Comparison of ENCODE assay signal across 38 cellular contexts in the genomic region with DNA sequence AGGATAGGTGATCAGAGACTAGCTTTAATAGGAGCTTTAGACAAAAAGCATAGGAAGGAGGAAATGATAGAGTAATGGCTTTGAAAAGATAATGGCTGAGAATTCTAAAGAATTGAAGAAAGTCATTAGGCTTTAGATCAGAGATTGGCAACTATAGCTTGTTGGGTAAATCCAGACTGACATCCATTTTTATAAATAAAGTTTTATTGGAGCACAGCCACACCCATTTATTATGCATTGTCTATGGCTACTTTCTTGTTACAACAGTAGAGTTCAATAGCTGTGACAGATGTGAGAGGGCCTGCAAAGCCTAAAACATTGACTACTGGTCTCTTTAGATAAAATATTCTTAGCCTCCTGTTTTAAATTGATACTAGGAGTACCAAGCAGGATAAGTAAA. TPM values are rescaled to one million over a fixed set of nuclear protein-coding genes. Genes with fewer than 3 reads are reported as not detected.
"Had no signal": no experiment of that assay in that cellular context is flagged by ENCODE, and none has a peak within 500 bp of the region (broad histone marks: within the 10 kb centered on the region; RNA-seq: fewer than 3 reads in every experiment).

No MANE protein-coding gene starts in this region.

- H3K27ac Mint-ChIP-seq: activated B cell treated with CpG ODN at 0.5 μM for 24 hours; activated CD4-positive, alpha-beta memory T cell treated with anti-CD3 and anti-CD28 coated beads, Interleukin-2, amount 10 ng/mL, durations not matched to agents 7 days and 5 days; activated CD4-positive, alpha-beta T cell treated with anti-CD3 and anti-CD28 coated beads, Interleukin-2, amount 10 ng/mL, durations not matched to agents 24 days and 14 days; activated CD8-positive, alpha-beta memory T cell treated with anti-CD3 and anti-CD28 coated beads, Interleukin-2, amount 10 ng/mL, durations not matched to agents 7 days and 5 days; activated CD8-positive, alpha-beta T cell treated with anti-CD3 and anti-CD28 coated beads, Interleukin-2, amount 10 ng/mL, durations not matched to agents 7 days and 5 days; activated naive CD4-positive, alpha-beta T cell treated with anti-CD3 and anti-CD28 coated beads, Interleukin-2, amount 10 ng/mL, durations not matched to agents 7 days and 5 days; activated naive CD4-positive, alpha-beta T cell treated with anti-CD3 and anti-CD28 coated beads, Interleukin-2, amount 50 U/mL, for 24 hours; activated naive CD8-positive, alpha-beta T cell; activated naive CD8-positive, alpha-beta T cell treated with anti-CD3 and anti-CD28 coated beads, Interleukin-2, amount 10 ng/mL, durations not matched to agents 7 days and 5 days; activated naive CD8-positive, alpha-beta T cell treated with anti-CD3 and anti-CD28 coated beads, Interleukin-2, amount 50 U/mL, for 24 hours; activated T-cell treated with anti-CD3 and anti-CD28 coated beads, Interleukin-2, amount 50 U/mL, for 24 hours; activated T-helper 2 cell treated with anti-CD3 and anti-CD28 coated beads, Interferon-gamma antibody, Interleukin-2, Interleukin-4, amounts not matched to agents 10 μg/mL and 5 μg/mL and 100 μg/mL, durations not matched to agents 14 hours and 24 hours and 36 hours; brain; T-helper 1 cell treated with Interleukin-12 subunit alpha and Interleukin-12 subunit beta and Interleukin-4 antibody, amounts not matched to agents 30 μg/mL and 1 μg/mL, for 36 hours; T-helper 2 cell treated with Interferon-gamma antibody and Interleukin-4, amounts not matched to agents 5 μg/mL and 100 μg/mL, for 36 hours had no signal

- H3K36me3 ChIP-seq: ascending aorta, cardiac muscle cell had no signal

- ATAC-seq: activated CD8-positive, alpha-beta memory T cell treated with anti-CD3 and anti-CD28 coated beads, Interleukin-2, amount 10 ng/mL, durations not matched to agents 7 days and 5 days; activated CD8-positive, alpha-beta T cell treated with anti-CD3 and anti-CD28 coated beads, Interleukin-2, amount 10 ng/mL, durations not matched to agents 7 days and 5 days; activated naive CD8-positive, alpha-beta T cell treated with anti-CD3 and anti-CD28 coated beads, Interleukin-2, amount 50 U/mL, for 24 hours had no signal

- H3K27ac ChIP-seq: ascending aorta, cardiac muscle cell, VCaP had no signal

- H3K4me1 ChIP-seq: ascending aorta had no signal

- H3K4me3 ChIP-seq: ascending aorta, cardiac muscle cell had no signal

- H3K4me1 Mint-ChIP-seq: brain had no signal

- H3K27me3 Mint-ChIP-seq: activated CD4-positive, alpha-beta T cell treated with anti-CD3 and anti-CD28 coated beads, Interleukin-2, amount 10 ng/mL, durations not matched to agents 24 days and 14 days; activated CD8-positive, alpha-beta memory T cell treated with anti-CD3 and anti-CD28 coated beads, Interleukin-2, amount 10 ng/mL, durations not matched to agents 7 days and 5 days; activated naive CD4-positive, alpha-beta T cell treated with anti-CD3 and anti-CD28 coated beads, Interleukin-2, amount 10 ng/mL, durations not matched to agents 7 days and 5 days; activated naive CD4-positive, alpha-beta T cell treated with anti-CD3 and anti-CD28 coated beads, Interleukin-2, amount 50 U/mL, for 24 hours; activated naive CD8-positive, alpha-beta T cell; activated naive CD8-positive, alpha-beta T cell treated with anti-CD3 and anti-CD28 coated beads, Interleukin-2, amount 50 U/mL, for 24 hours; activated T-cell treated with anti-CD3 and anti-CD28 coated beads, Interleukin-2, amount 50 U/mL, for 24 hours; central memory CD8-positive, alpha-beta T cell had no signal

- H3K9me3 ChIP-seq: ascending aorta had no signal

- H3K36me3 Mint-ChIP-seq: activated naive CD4-positive, alpha-beta T cell treated with anti-CD3 and anti-CD28 coated beads, Interleukin-2, amount 50 U/mL, for 24 hours; brain had no signal

- FAIRE-seq: bronchial epithelial cell, TTC549 had no signal

- H3K27me3 ChIP-seq: ascending aorta, cardiac muscle cell had no signal

- H3K4me3 Mint-ChIP-seq: activated B cell treated with CpG ODN at 0.5 μM for 24 hours; activated CD4-positive, alpha-beta memory T cell treated with anti-CD3 and anti-CD28 coated beads, Interleukin-2, amount 10 ng/mL, durations not matched to agents 7 days and 5 days; activated CD4-positive, alpha-beta T cell treated with anti-CD3 and anti-CD28 coated beads, Interleukin-2, amount 10 ng/mL, durations not matched to agents 24 days and 14 days; activated CD8-positive, alpha-beta memory T cell treated with anti-CD3 and anti-CD28 coated beads, Interleukin-2, amount 10 ng/mL, durations not matched to agents 7 days and 5 days; activated CD8-positive, alpha-beta T cell treated with anti-CD3 and anti-CD28 coated beads, Interleukin-2, amount 10 ng/mL, durations not matched to agents 7 days and 5 days; activated naive CD4-positive, alpha-beta T cell treated with anti-CD3 and anti-CD28 coated beads, Interleukin-2, amount 10 ng/mL, durations not matched to agents 7 days and 5 days; activated naive CD4-positive, alpha-beta T cell treated with anti-CD3 and anti-CD28 coated beads, Interleukin-2, amount 50 U/mL, for 24 hours; activated naive CD8-positive, alpha-beta T cell; activated naive CD8-positive, alpha-beta T cell treated with anti-CD3 and anti-CD28 coated beads, Interleukin-2, amount 10 ng/mL, durations not matched to agents 7 days and 5 days; activated naive CD8-positive, alpha-beta T cell treated with anti-CD3 and anti-CD28 coated beads, Interleukin-2, amount 50 U/mL, for 24 hours; activated T-cell treated with anti-CD3 and anti-CD28 coated beads, Interleukin-2, amount 50 U/mL, for 24 hours; brain; central memory CD8-positive, alpha-beta T cell; T-helper 1 cell treated with Interleukin-12 subunit alpha and Interleukin-12 subunit beta and Interleukin-4 antibody, amounts not matched to agents 30 μg/mL and 1 μg/mL, for 36 hours; T-helper 2 cell treated with Interferon-gamma antibody and Interleukin-4, amounts not matched to agents 5 μg/mL and 100 μg/mL, for 36 hours had no signal

- DNase-seq: activated B cell treated with CpG ODN at 0.5 μM for 24 hours; activated CD4-positive, alpha-beta memory T cell treated with anti-CD3 and anti-CD28 coated beads, Interleukin-2, amount 10 ng/mL, durations not matched to agents 7 days and 5 days; activated CD4-positive, alpha-beta T cell treated with anti-CD3 and anti-CD28 coated beads for 4 hours; activated CD4-positive, alpha-beta T cell treated with anti-CD3 and anti-CD28 coated beads, Interleukin-2, amount 10 ng/mL, durations not matched to agents 24 days and 14 days; activated CD4-positive, alpha-beta T cell treated with anti-CD3 and anti-CD28 coated beads, Interleukin-2, amount 50 U/mL, for 1 hour; activated CD4-positive, alpha-beta T cell treated with anti-CD3 and anti-CD28 coated beads, Interleukin-2, amount 50 U/mL, for 48 hours; activated CD4-positive, CD25-positive, alpha-beta regulatory T cell treated with anti-CD3 and anti-CD28 coated beads, Interleukin-2, amount 50 U/mL, for 72 hours; activated CD8-positive, alpha-beta memory T cell treated with anti-CD3 and anti-CD28 coated beads for 24 hours; activated CD8-positive, alpha-beta memory T cell treated with anti-CD3 and anti-CD28 coated beads, Interleukin-2, amount 10 ng/mL, durations not matched to agents 7 days and 5 days; activated CD8-positive, alpha-beta memory T cell treated with anti-CD3 and anti-CD28 coated beads, Interleukin-2, amount 50 U/mL, for 48 hours; activated CD8-positive, alpha-beta T cell treated with anti-CD3 and anti-CD28 coated beads, Interleukin-2, amount 10 ng/mL, durations not matched to agents 7 days and 5 days; activated effector memory CD4-positive, alpha-beta T cell treated with Interleukin-2 at 50 U/mL for 16 hours; activated gamma-delta T cell; activated naive CD4-positive, alpha-beta T cell treated with anti-CD3 and anti-CD28 coated beads, Interleukin-2, amount 10 ng/mL, durations not matched to agents 7 days and 5 days; activated naive CD4-positive, alpha-beta T cell treated with Interleukin-2 at 50 U/mL for 16 hours; activated naive CD8-positive, alpha-beta T cell treated with anti-CD3 and anti-CD28 coated beads, Interleukin-2, amount 10 ng/mL, durations not matched to agents 7 days and 5 days; activated naive CD8-positive, alpha-beta T cell treated with anti-CD3 and anti-CD28 coated beads, Interleukin-2, amount 50 U/mL, for 24 hours; activated T-cell treated with anti-CD3 and anti-CD28 coated beads, Interleukin-2, amount 50 U/mL, for 24 hours; activated T-cell treated with anti-CD3 and anti-CD28 coated beads, Interleukin-2, amount 50 U/mL, for 48 hours; amygdala; anterior cingulate cortex; caudate nucleus; SW 1271; T-helper 1 cell; T-helper 2 cell; T-helper 9 cell had no signal

- H3K9me3 Mint-ChIP-seq: activated B cell treated with CpG ODN at 0.5 μM for 24 hours; activated CD4-positive, alpha-beta memory T cell treated with anti-CD3 and anti-CD28 coated beads, Interleukin-2, amount 10 ng/mL, durations not matched to agents 7 days and 5 days; activated naive CD4-positive, alpha-beta T cell treated with anti-CD3 and anti-CD28 coated beads, Interleukin-2, amount 10 ng/mL, durations not matched to agents 7 days and 5 days; activated naive CD4-positive, alpha-beta T cell treated with anti-CD3 and anti-CD28 coated beads, Interleukin-2, amount 50 U/mL, for 24 hours; activated naive CD8-positive, alpha-beta T cell treated with anti-CD3 and anti-CD28 coated beads, Interleukin-2, amount 10 ng/mL, durations not matched to agents 7 days and 5 days; activated naive CD8-positive, alpha-beta T cell treated with anti-CD3 and anti-CD28 coated beads, Interleukin-2, amount 50 U/mL, for 24 hours; activated T-cell treated with anti-CD3 and anti-CD28 coated beads, Interleukin-2, amount 50 U/mL, for 24 hours; activated T-helper 2 cell treated with anti-CD3 and anti-CD28 coated beads, Interferon-gamma antibody, Interleukin-2, Interleukin-4, amounts not matched to agents 10 μg/mL and 5 μg/mL and 100 μg/mL, durations not matched to agents 14 hours and 24 hours and 36 hours; central memory CD8-positive, alpha-beta T cell; T-helper 1 cell treated with Interleukin-12 subunit alpha and Interleukin-12 subunit beta and Interleukin-4 antibody, amounts not matched to agents 30 μg/mL and 1 μg/mL, for 36 hours; T-helper 2 cell treated with Interferon-gamma antibody and Interleukin-4, amounts not matched to agents 5 μg/mL and 100 μg/mL, for 36 hours had no signal

RNA-seq across cellular contexts. Expression of gene FYB1, which starts 40.7 kb away (rescaled TPM):
- total RNA-seq: cardiac muscle cell had no signal
- polyA plus RNA-seq: cardiac muscle cell had no signal
